Comparison of ENCODE assay signal across 8 cellular contexts in genomic region chr21:33948096-33948950, GRCh38. TPM values are rescaled to one million over a fixed set of nuclear protein-coding genes. Genes with fewer than 3 reads are reported as not detected.
A peak's percentile ranks its signal among the peaks of the same experiment; 100 is the strongest.
DNase-seq lines count a peak whose midpoint lies in the region; ATAC-seq, FAIRE-seq and TF ChIP-seq lines count a peak whose summit lies in the region.

No MANE protein-coding gene starts in this region.

- H3K9me3 Mint-ChIP-seq in activated naive CD4-positive, alpha-beta T cell treated with anti-CD3 and anti-CD28 coated beads, Interleukin-2, amount 10 ng/mL, durations not matched to agents 7 days and 5 days = peaks cover 11% of the 10 kb centered on the region
- H3K9me3 Mint-ChIP-seq in glutamatergic neuron (ENCODE audit: unreplicated experiment) (no peaks in the 10 kb centered on the region), progenitor cell of endocrine pancreas (ENCODE audit: low read depth) (peaks cover 9% of the 10 kb centered on the region)

- ATAC-seq in GM21717 (IDR thresholded peaks at IDR 0.05; ENCODE audit: unreplicated experiment) = peak; percentile 44

- peak overlapping the region; percentile 62 for H3K4me3 Mint-ChIP-seq in activated naive CD4-positive, alpha-beta T cell treated with anti-CD3 and anti-CD28 coated beads, Interleukin-2, amount 10 ng/mL, durations not matched to agents 7 days and 5 days
- peak overlapping the region; percentile 12 for H3K4me3 Mint-ChIP-seq in glutamatergic neuron (ENCODE audit: unreplicated experiment)
- peak overlapping the region; percentile 47 for H3K4me3 Mint-ChIP-seq in progenitor cell of endocrine pancreas (ENCODE audit: low read depth)

- no peak for FAIRE-seq in urothelium cell line (lab: Jason Lieb, UNC)

- H3K27ac Mint-ChIP-seq in activated naive CD4-positive, alpha-beta T cell treated with anti-CD3 and anti-CD28 coated beads, Interleukin-2, amount 10 ng/mL, durations not matched to agents 7 days and 5 days = peak overlapping the region; percentile 99
- peak overlapping the region; percentile 11 for H3K27ac Mint-ChIP-seq in glutamatergic neuron (ENCODE audit: unreplicated experiment)
- H3K27ac Mint-ChIP-seq in progenitor cell of endocrine pancreas = peak overlapping the region; percentile 97

- CTCF ChIA-PET in activated naive CD4-positive, alpha-beta T cell treated with anti-CD3 and anti-CD28 coated beads, Interleukin-2, amount 10 ng/mL, durations not matched to agents 7 days and 5 days (lab: Charles Lee) = interaction anchor here (0.7 to 4.5 kb wide), 11 partner anchors 11 to 400 kb away, joined by 3 to 27 read pairs (median 5); no protein-coding TSS in a partner anchor

- no peak overlapping the region for H3K4me3 ChIP-seq in LNCaP clone FGC (ENCODE audit: low read depth, low read length)

- DNase-seq in DMS53 (lab: John Stamatoyannopoulos, UW) = peak; percentile 88
- DNase-seq in LNCaP clone FGC (ENCODE audit: low read depth) = peak; percentile 13
- peak; percentile 91 for DNase-seq in SHP77 treated with DMSO at 0.1 percent for 48 hours (lab: John Stamatoyannopoulos, UW)
- peak; percentile 93 for DNase-seq in activated naive CD4-positive, alpha-beta T cell treated with anti-CD3 and anti-CD28 coated beads, Interleukin-2, amount 10 ng/mL, durations not matched to agents 7 days and 5 days
- DNase-seq in glutamatergic neuron = peak; percentile 67
- peak; percentile 39 for DNase-seq in progenitor cell of endocrine pancreas (ENCODE audit: low spot score, unreplicated experiment)
- peak; percentile 84 for DNase-seq in urothelium cell line (ENCODE audit: low spot score)

- peaks cover 50% of the 10 kb centered on the region for H3K36me3 Mint-ChIP-seq in activated naive CD4-positive, alpha-beta T cell treated with anti-CD3 and anti-CD28 coated beads, Interleukin-2, amount 10 ng/mL, durations not matched to agents 7 days and 5 days
- peaks cover 10% of the 10 kb centered on the region for H3K36me3 Mint-ChIP-seq in glutamatergic neuron (ENCODE audit: unreplicated experiment)
- H3K36me3 Mint-ChIP-seq in progenitor cell of endocrine pancreas (ENCODE audit: insufficient read depth) = peaks cover 10% of the 10 kb centered on the region

- TF ChIP-seq CTCF in LNCaP clone FGC (IDR thresholded peaks at IDR 0.05; ENCODE audit: control insufficient read depth, extremely low read depth, insufficient read depth) (no peak), glutamatergic neuron (IDR thresholded peaks at IDR 0.05; ENCODE audit: partially characterized antibody, unreplicated experiment) (no peak), progenitor cell of endocrine pancreas (IDR thresholded peaks at IDR 0.05; ENCODE audit: unreplicated experiment) (no peak)

- no peaks in the 10 kb centered on the region for H3K27me3 Mint-ChIP-seq in activated naive CD4-positive, alpha-beta T cell treated with anti-CD3 and anti-CD28 coated beads, Interleukin-2, amount 10 ng/mL, durations not matched to agents 7 days and 5 days
- H3K27me3 Mint-ChIP-seq in glutamatergic neuron (ENCODE audit: unreplicated experiment) (peaks cover 3% of the 10 kb centered on the region), progenitor cell of endocrine pancreas (no peaks in the 10 kb centered on the region)

- peaks cover 87% of the 10 kb centered on the region for H3K4me1 Mint-ChIP-seq in activated naive CD4-positive, alpha-beta T cell treated with anti-CD3 and anti-CD28 coated beads, Interleukin-2, amount 10 ng/mL, durations not matched to agents 7 days and 5 days
- peaks cover 17% of the 10 kb centered on the region for H3K4me1 Mint-ChIP-seq in glutamatergic neuron (ENCODE audit: low read depth, unreplicated experiment)
- H3K4me1 Mint-ChIP-seq in progenitor cell of endocrine pancreas (ENCODE audit: low read depth) = peaks cover 19% of the 10 kb centered on the region

RNA-seq across cellular contexts. Expression of gene ATP5PO, which starts 32.7 kb away (rescaled TPM):
- total RNA-seq in glutamatergic neuron (ENCODE audit: unreplicated experiment) (236 TPM), progenitor cell of endocrine pancreas (191 and 193 TPM in 2 replicates)

Comparison
In these comparisons a context has a peak if more than half of its experiments do, and no peak if none do; other contexts are left out.
1. DNase-seq: peak in every context shown above with its lines; median percentile 93 in activated naive CD4-positive, alpha-beta T cell treated with anti-CD3 and anti-CD28 coated beads, Interleukin-2, amount 10 ng/mL, durations not matched to agents 7 days and 5 days; 91 in SHP77 treated with DMSO at 0.1 percent for 48 hours; 88 in DMS53; 84 in urothelium cell line; 67 in glutamatergic neuron; 39 in progenitor cell of endocrine pancreas; 13 in LNCaP clone FGC.
2. H3K27ac Mint-ChIP-seq: peak in every context shown above with its lines; median percentile 99 in activated naive CD4-positive, alpha-beta T cell treated with anti-CD3 and anti-CD28 coated beads, Interleukin-2, amount 10 ng/mL, durations not matched to agents 7 days and 5 days; 97 in progenitor cell of endocrine pancreas; 11 in glutamatergic neuron.
3. H3K4me3 Mint-ChIP-seq: peak in every context shown above with its lines; median percentile 62 in activated naive CD4-positive, alpha-beta T cell treated with anti-CD3 and anti-CD28 coated beads, Interleukin-2, amount 10 ng/mL, durations not matched to agents 7 days and 5 days; 47 in progenitor cell of endocrine pancreas; 12 in glutamatergic neuron.